13 cellular contexts compared by ENCODE assay signal in the genomic region with DNA sequence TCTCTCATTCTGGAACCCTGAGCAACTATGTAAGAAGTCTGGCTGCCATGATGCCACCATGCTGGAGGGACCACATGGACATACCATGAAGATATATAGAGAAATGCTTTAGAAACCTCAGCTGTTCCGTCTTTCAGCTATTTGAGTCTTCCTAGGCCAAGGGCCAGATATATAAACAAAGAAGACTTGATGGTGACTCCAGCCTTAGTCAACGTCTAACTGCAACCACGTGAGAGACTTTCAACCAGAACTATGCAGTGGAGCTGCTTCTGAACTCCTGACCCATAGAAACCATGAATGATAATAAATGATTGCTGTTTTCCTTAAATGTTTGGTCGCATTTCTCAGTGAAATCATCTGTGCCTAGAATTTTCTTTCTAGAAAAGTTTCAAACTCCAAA. TPM values are rescaled to one million over a fixed set of nuclear protein-coding genes. Genes with fewer than 3 reads are reported as not detected.
DNase-seq lines count a peak whose midpoint lies in the region; ATAC-seq, FAIRE-seq and TF ChIP-seq lines count a peak whose summit lies in the region.
"Had no signal": no experiment of that assay in that cellular context is flagged by ENCODE, and none has a peak within 500 bp of the region (broad histone marks: within the 10 kb centered on the region; RNA-seq: fewer than 3 reads in every experiment).

No MANE protein-coding gene starts in this region.

- ATAC-seq in esophagus mucosa (peak; percentile 62), gastroesophageal sphincter (no peak)
- ATAC-seq: left ventricle myocardium superior had no signal

- TF ChIP-seq CTCF in gastroesophageal sphincter (IDR thresholded peaks at IDR 0.05) (no peak), spleen (IDR thresholded peaks at IDR 0.05 in 8 of 11, conservative IDR thresholded peaks at IDR 0.05 in 3 of 11) (no peak)

- TF ChIP-seq POLR2A in gastroesophageal sphincter (IDR thresholded peaks at IDR 0.05) (no peak), spleen (IDR thresholded peaks at IDR 0.05) (no peak)

- H3K36me3 ChIP-seq in gastroesophageal sphincter: no peaks in the 10 kb centered on the region
- H3K36me3 ChIP-seq in spleen: no peaks in the 10 kb centered on the region
- H3K36me3 ChIP-seq: thyroid gland had no signal

- TF ChIP-seq EP300 in gastroesophageal sphincter (IDR thresholded peaks at IDR 0.05): no peak

- H3K4me1 ChIP-seq in gastroesophageal sphincter (no peaks in the 10 kb centered on the region), spleen (no peaks in the 10 kb centered on the region)
- H3K4me1 ChIP-seq: thyroid gland had no signal

- no peaks in the 10 kb centered on the region for H3K27me3 ChIP-seq in gastroesophageal sphincter
- H3K27me3 ChIP-seq in spleen (replicated peaks in 1 of 7): no peaks in the 10 kb centered on the region
- H3K27me3 ChIP-seq: thyroid gland had no signal

- H3K9me3 ChIP-seq in gastroesophageal sphincter (no peaks in the 10 kb centered on the region), spleen (peaks cover 0 to 4% (median 0%) of the 10 kb centered on the region in 8 donors)
- H3K9me3 ChIP-seq: thyroid gland had no signal

- H3K4me3 ChIP-seq in skeletal muscle cell (ENCODE audit: low read depth, low read length) (no peak overlapping the region), gastroesophageal sphincter (no peak overlapping the region), spleen (no peak overlapping the region)
- H3K4me3 ChIP-seq: thyroid gland had no signal

- intact Hi-C loops in spleen (cut with DNase I; ENCODE audit: low total_unique reads): no loop called here

- no peak overlapping the region for H3K27ac ChIP-seq in gastroesophageal sphincter
- H3K27ac ChIP-seq in spleen: no peak overlapping the region
- H3K27ac ChIP-seq: thyroid gland had no signal

- WGBS in gastroesophageal sphincter (ENCODE audit: low coverage in 1 of 2), 2 donors: 63 to 73% methylated on average over 4 of the region's 4 CpGs
- WGBS in spleen, 5 donors: 78 to 86% (median 84%) methylated on average over 4 of the region's 4 CpGs

- DNase-seq in ELR (ENCODE audit: low read depth) (peak; percentile 91), RCC 7860 (ENCODE audit: low spot score) (peak; percentile 73), skeletal muscle cell (ENCODE audit: low read depth) (peak; percentile 75), retina (no peak), spleen (no peak)
- DNase-seq: hypothalamus; left ventricle myocardium superior; NCI-H510A treated with DMSO at 0.1 percent for 48 hours; OCI-M1; stimulated activated CD4-positive, alpha-beta T cell treated with anti-CD3 and anti-CD28 coated beads, Interleukin-1b, Interleukin-23, amount 100 ng/mL, for 48 hours; thyroid gland had no signal

- peak; percentile 78 for FAIRE-seq in RCC 7860 (lab: Jason Lieb, UNC)

RNA-seq across cellular contexts. Expression of a gene that starts 20.0 kb away (rescaled TPM):
- total RNA-seq in esophagus mucosa (12.7 TPM), gastroesophageal sphincter (100 to 1,000 TPM in 3 of 4 donors, 10 to 100 TPM in 1; 48.5 to 239 (median 112) TPM), spleen (1 to 10 TPM; 2.6 to 8.2 (median 4.9) TPM)
- polyA plus RNA-seq in spleen: 1 to 10 TPM in 2 of 3 donors, under 1 TPM in 1; 0.74 to 2.1 (median 1.1) TPM

Comparison
In these comparisons a context has a peak if more than half of its experiments do, and no peak if none do; other contexts are left out.
1. DNase-seq: peak in ELR (single experiment), RCC 7860 (single experiment) and skeletal muscle cell (single experiment); none in retina (single experiment) and spleen (single experiment).